1 cellular context compared by ENCODE assay signal in the genomic region with DNA sequence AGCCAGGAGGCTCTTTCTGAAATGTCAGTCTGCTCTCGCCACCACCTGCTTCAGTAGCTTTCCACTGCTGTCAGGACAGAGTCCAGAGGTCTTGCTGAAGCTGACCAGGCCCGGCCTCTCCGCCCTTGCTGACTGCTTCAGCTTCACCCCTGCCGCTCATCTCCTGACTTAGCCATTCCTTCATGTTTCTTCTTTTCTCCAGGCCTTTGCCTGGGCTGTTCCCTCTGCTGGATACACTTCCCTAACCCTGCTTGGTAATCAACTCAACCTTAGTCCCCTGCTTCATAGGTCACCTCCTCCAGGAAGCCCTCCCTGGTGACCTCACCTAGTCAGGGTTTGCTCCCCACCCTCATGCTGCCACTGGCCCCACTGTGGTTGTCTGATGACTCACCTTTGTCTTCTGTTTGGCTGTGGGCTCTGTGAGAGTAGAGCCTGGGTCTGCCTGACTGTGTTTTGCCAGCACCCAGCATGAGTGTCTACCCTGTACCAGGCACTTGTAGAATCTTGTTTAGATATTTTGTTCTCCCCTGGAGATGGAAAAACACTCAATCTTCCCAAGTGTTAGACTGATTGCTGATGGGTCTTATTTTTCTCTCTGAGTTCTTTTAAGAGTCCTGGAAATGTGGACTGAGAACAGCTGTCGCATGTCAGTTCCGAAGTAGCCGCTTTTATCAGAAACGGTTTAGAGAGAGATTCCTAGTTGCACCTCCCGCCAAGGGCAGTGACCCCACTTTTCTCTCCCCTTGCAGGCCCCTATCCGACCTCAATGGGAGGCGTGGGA.
TF ChIP-seq lines count a peak whose summit lies in the region.

No MANE protein-coding gene starts in this region.

TF ChIP-seq in HEK293, 187 proteins besides CTCF, POLR2A, EP300 and RAD21 (continued from another document and continues in another):
- TF ChIP-seq, protein P1, sequence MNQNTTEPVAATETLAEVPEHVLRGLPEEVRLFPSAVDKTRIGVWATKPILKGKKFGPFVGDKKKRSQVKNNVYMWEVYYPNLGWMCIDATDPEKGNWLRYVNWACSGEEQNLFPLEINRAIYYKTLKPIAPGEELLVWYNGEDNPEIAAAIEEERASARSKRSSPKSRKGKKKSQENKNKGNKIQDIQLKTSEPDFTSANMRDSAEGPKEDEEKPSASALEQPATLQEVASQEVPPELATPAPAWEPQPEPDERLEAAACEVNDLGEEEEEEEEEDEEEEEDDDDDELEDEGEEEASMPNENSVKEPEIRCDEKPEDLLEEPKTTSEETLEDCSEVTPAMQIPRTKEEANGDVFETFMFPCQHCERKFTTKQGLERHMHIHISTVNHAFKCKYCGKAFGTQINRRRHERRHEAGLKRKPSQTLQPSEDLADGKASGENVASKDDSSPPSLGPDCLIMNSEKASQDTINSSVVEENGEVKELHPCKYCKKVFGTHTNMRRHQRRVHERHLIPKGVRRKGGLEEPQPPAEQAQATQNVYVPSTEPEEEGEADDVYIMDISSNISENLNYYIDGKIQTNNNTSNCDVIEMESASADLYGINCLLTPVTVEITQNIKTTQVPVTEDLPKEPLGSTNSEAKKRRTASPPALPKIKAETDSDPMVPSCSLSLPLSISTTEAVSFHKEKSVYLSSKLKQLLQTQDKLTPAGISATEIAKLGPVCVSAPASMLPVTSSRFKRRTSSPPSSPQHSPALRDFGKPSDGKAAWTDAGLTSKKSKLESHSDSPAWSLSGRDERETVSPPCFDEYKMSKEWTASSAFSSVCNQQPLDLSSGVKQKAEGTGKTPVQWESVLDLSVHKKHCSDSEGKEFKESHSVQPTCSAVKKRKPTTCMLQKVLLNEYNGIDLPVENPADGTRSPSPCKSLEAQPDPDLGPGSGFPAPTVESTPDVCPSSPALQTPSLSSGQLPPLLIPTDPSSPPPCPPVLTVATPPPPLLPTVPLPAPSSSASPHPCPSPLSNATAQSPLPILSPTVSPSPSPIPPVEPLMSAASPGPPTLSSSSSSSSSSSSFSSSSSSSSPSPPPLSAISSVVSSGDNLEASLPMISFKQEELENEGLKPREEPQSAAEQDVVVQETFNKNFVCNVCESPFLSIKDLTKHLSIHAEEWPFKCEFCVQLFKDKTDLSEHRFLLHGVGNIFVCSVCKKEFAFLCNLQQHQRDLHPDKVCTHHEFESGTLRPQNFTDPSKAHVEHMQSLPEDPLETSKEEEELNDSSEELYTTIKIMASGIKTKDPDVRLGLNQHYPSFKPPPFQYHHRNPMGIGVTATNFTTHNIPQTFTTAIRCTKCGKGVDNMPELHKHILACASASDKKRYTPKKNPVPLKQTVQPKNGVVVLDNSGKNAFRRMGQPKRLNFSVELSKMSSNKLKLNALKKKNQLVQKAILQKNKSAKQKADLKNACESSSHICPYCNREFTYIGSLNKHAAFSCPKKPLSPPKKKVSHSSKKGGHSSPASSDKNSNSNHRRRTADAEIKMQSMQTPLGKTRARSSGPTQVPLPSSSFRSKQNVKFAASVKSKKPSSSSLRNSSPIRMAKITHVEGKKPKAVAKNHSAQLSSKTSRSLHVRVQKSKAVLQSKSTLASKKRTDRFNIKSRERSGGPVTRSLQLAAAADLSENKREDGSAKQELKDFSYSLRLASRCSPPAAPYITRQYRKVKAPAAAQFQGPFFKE (tag by site-specific recombination; IDR thresholded peaks at IDR 0.05; ENCODE audit: borderline replicate concordance): no peak
- TF ChIP-seq ZNF266 (tag by site-specific recombination; IDR thresholded peaks at IDR 0.05; ENCODE audit: low read depth) (no peak), ZNF26 (tag by site-specific recombination; IDR thresholded peaks at IDR 0.05) (no peak), ZNF214 (tag by site-specific recombination; IDR thresholded peaks at IDR 0.05; ENCODE audit: borderline replicate concordance) (no peak), ZNF433 (tag by site-specific recombination; IDR thresholded peaks at IDR 0.05; ENCODE audit: low read depth) (no peak), BCL11A (tag by site-specific recombination; IDR thresholded peaks at IDR 0.05; ENCODE audit: low read depth) (no peak), ZNF366 (tag by site-specific recombination; conservative IDR thresholded peaks at IDR 0.05) (no peak), ZSCAN16 (tag by site-specific recombination; IDR thresholded peaks at IDR 0.05) (no peak), ZNF10 (tag by site-specific recombination; IDR thresholded peaks at IDR 0.05) (peak; percentile 88), ZNF37A (tag by site-specific recombination; IDR thresholded peaks at IDR 0.05) (no peak), ZNF513 (tag by site-specific recombination; IDR thresholded peaks at IDR 0.05) (no peak), ZNF596 (tag by site-specific recombination; IDR thresholded peaks at IDR 0.05) (no peak), ZNF501 (tag by site-specific recombination; IDR thresholded peaks at IDR 0.05) (no peak), KLF1 (tag by site-specific recombination; IDR thresholded peaks at IDR 0.05) (no peak), ZNF426 (tag by site-specific recombination; IDR thresholded peaks at IDR 0.05) (no peak), ZNF112 (tag by site-specific recombination; IDR thresholded peaks at IDR 0.05) (no peak), ZNF548 (tag by site-specific recombination; IDR thresholded peaks at IDR 0.05) (no peak), ZNF76 (tag by site-specific recombination; IDR thresholded peaks at IDR 0.05; ENCODE audit: borderline replicate concordance, low read depth) (no peak), ZNF692 (tag by site-specific recombination; IDR thresholded peaks at IDR 0.05) (peak; percentile 90), ZBTB49 (tag by site-specific recombination; IDR thresholded peaks at IDR 0.05; ENCODE audit: low read depth) (no peak), WT1 (tag by site-specific recombination; IDR thresholded peaks at IDR 0.05) (no peak), KLF8 (tag by site-specific recombination; IDR thresholded peaks at IDR 0.05) (no peak), ZNF449 (tag by site-specific recombination; IDR thresholded peaks at IDR 0.05) (no peak), GLI4 (tag by site-specific recombination; IDR thresholded peaks at IDR 0.05) (no peak), ZNF624 (tag by site-specific recombination; IDR thresholded peaks at IDR 0.05) (no peak), ZNF132 (tag by site-specific recombination; IDR thresholded peaks at IDR 0.05; ENCODE audit: borderline replicate concordance) (no peak), ZNF473 (tag by site-specific recombination; IDR thresholded peaks at IDR 0.05) (no peak), ZNF785 (tag by site-specific recombination; IDR thresholded peaks at IDR 0.05) (no peak), ZEB2 (tag by site-specific recombination; IDR thresholded peaks at IDR 0.05) (no peak), KLF7 (tag by site-specific recombination; IDR thresholded peaks at IDR 0.05; ENCODE audit: borderline replicate concordance) (no peak), SETDB1 (IDR thresholded peaks at IDR 0.05; ENCODE audit: insufficient read length, low read length) (no peak), ZNF248 (tag by site-specific recombination; IDR thresholded peaks at IDR 0.05) (no peak), ZNF776 (tag by site-specific recombination; IDR thresholded peaks at IDR 0.05; ENCODE audit: borderline replicate concordance) (no peak), ZNF211 (tag by site-specific recombination; IDR thresholded peaks at IDR 0.05; ENCODE audit: low read depth) (no peak), ZNF658 (tag by site-specific recombination; IDR thresholded peaks at IDR 0.05) (no peak), ZNF610 (tag by site-specific recombination; IDR thresholded peaks at IDR 0.05; ENCODE audit: borderline replicate concordance) (no peak), ZNF670 (tag by site-specific recombination; IDR thresholded peaks at IDR 0.05; ENCODE audit: low read depth) (no peak)
- TF ChIP-seq, protein P2, sequence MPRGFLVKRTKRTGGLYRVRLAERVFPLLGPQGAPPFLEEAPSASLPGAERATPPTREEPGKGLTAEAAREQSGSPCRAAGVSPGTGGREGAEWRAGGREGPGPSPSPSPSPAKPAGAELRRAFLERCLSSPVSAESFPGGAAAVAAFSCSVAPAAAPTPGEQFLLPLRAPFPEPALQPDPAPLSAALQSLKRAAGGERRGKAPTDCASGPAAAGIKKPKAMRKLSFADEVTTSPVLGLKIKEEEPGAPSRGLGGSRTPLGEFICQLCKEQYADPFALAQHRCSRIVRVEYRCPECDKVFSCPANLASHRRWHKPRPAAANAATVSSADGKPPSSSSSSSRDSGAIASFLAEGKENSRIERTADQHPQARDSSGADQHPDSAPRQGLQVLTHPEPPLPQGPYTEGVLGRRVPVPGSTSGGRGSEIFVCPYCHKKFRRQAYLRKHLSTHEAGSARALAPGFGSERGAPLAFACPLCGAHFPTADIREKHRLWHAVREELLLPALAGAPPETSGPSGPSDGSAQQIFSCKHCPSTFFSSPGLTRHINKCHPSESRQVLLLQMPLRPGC (tag by site-specific recombination; IDR thresholded peaks at IDR 0.05): no peak
- TF ChIP-seq, protein P3, sequence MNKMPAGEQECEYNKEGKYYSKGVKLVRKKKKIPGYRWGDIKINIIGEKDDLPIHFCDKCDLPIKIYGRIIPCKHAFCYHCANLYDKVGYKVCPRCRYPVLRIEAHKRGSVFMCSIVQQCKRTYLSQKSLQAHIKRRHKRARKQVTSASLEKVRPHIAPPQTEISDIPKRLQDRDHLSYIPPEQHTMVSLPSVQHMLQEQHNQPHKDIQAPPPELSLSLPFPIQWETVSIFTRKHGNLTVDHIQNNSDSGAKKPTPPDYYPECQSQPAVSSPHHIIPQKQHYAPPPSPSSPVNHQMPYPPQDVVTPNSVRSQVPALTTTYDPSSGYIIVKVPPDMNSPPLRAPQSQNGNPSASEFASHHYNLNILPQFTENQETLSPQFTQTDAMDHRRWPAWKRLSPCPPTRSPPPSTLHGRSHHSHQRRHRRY (tag by site-specific recombination; IDR thresholded peaks at IDR 0.05): no peak
